ENCODE assay signal across 11 cellular contexts in the genomic region with DNA sequence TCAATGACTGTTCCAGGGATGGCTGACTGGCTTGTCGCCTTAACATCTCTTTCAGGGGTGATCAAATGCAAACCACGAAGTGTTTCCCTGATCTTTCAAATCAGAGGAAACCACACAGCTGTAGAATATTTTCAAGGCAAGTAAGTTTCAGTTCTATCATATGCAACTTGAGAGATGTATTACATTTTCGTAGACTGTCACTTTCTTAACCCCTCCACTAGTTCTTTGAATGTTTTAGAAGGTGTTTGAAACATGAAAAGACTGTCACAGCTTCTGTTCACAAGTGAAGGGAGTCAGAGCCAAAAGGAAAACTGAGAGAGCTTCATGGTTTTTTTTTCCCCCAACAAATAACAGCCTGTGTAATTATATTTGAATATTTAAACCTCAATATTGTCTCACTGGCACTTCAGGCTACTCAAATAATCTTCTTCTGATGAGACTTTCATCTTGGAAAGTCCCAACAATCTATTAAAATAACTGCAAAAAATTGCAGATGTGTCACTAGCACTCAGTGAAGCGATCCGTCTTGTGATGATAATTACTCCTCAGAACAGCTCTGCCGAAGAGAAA.
DNase-seq lines count a peak whose midpoint lies in the region; ATAC-seq and TF ChIP-seq lines count a peak whose summit lies in the region.
"Had no signal": no experiment of that assay in that cellular context is flagged by ENCODE, and none has a peak within 500 bp of the region (broad histone marks: within the 10 kb centered on the region; RNA-seq: fewer than 3 reads in every experiment).

No MANE protein-coding gene starts in this region.

- H3K9me2 ChIP-seq in Loucy (replicated peaks; ENCODE audit: low read depth, low read length) = no peaks in the 10 kb centered on the region

- H3K9me3 ChIP-seq in BLaER1 (no peaks in the 10 kb centered on the region), Loucy (ENCODE audit: insufficient read depth, low read depth, low read length) (no peaks in the 10 kb centered on the region)
- H3K9me3 ChIP-seq: pancreas had no signal

- H3K36me3 Mint-ChIP-seq in stimulated activated effector memory CD8-positive, alpha-beta T cell treated with anti-CD3 and anti-CD28 coated beads, Interleukin-12 subunit alpha, Interleukin-12 subunit beta, amount 100 ng/mL, for 72 hours = no peaks in the 10 kb centered on the region

- DNase-seq in stimulated activated effector memory CD8-positive, alpha-beta T cell treated with anti-CD3 and anti-CD28 coated beads, Interleukin-12 subunit alpha, Interleukin-12 subunit beta, amount 100 ng/mL, for 72 hours (ENCODE audit: low spot score in 2 of 2) = no peak
- DNase-seq in NK-92 (lab: John Stamatoyannopoulos, UW; ENCODE audit: unreplicated experiment) (no peak), DMS53 treated with DMSO at 0.1 percent for 48 hours (lab: John Stamatoyannopoulos, UW; ENCODE audit: unreplicated experiment) (no peak), NCI-H446 treated with DMSO at 0.1 percent for 48 hours (lab: John Stamatoyannopoulos, UW) (no peak)
- DNase-seq: NCI-H1048, pancreas had no signal

- H4K20me1 ChIP-seq in BLaER1 (no peaks in the 10 kb centered on the region), Loucy (ENCODE audit: insufficient read depth, low read length, poor library complexity, severe bottlenecking) (no peaks in the 10 kb centered on the region)

- H3F3A ChIP-seq in Loucy (ENCODE audit: low read depth) = no peaks in the 10 kb centered on the region

- ATAC-seq in GM18907 (IDR thresholded peaks at IDR 0.05; ENCODE audit: unreplicated experiment) (peak; percentile 69), HG02623 (IDR thresholded peaks at IDR 0.05; ENCODE audit: unreplicated experiment) (peak; percentile 61)
- ATAC-seq in stimulated activated effector memory CD8-positive, alpha-beta T cell treated with anti-CD3 and anti-CD28 coated beads, Interleukin-12 subunit alpha, Interleukin-12 subunit beta, amount 100 ng/mL, for 72 hours = no peak
- ATAC-seq: pancreas had no signal

- no peak overlapping the region for H3K9ac ChIP-seq in BLaER1
- no peak overlapping the region for H3K9ac ChIP-seq in Loucy (ENCODE audit: low read depth, low read length, poor library complexity, severe bottlenecking)

- no peak overlapping the region for H3K4me3 Mint-ChIP-seq in stimulated activated effector memory CD8-positive, alpha-beta T cell treated with anti-CD3 and anti-CD28 coated beads, Interleukin-12 subunit alpha, Interleukin-12 subunit beta, amount 100 ng/mL, for 72 hours
- H3K4me3 Mint-ChIP-seq: T-helper 1 cell treated with Interleukin-12 subunit alpha and Interleukin-12 subunit beta and Interleukin-4 antibody, amounts not matched to agents 30 μg/mL and 1 μg/mL, for 36 hours had no signal

- H3K27ac ChIP-seq in BLaER1 = no peak overlapping the region
- H3K27ac ChIP-seq: pancreas had no signal

- H3K9me3 Mint-ChIP-seq in stimulated activated effector memory CD8-positive, alpha-beta T cell treated with anti-CD3 and anti-CD28 coated beads, Interleukin-12 subunit alpha, Interleukin-12 subunit beta, amount 100 ng/mL, for 72 hours = no peaks in the 10 kb centered on the region
- H3K9me3 Mint-ChIP-seq: T-helper 1 cell treated with Interleukin-12 subunit alpha and Interleukin-12 subunit beta and Interleukin-4 antibody, amounts not matched to agents 30 μg/mL and 1 μg/mL, for 36 hours had no signal

- no peaks in the 10 kb centered on the region for H3K27me3 ChIP-seq in BLaER1
- peaks cover 18% of the 10 kb centered on the region for H3K27me3 ChIP-seq in Loucy (ENCODE audit: insufficient read depth, low read length, poor library complexity, severe bottlenecking)
- H3K27me3 ChIP-seq: pancreas had no signal

- H3K27ac Mint-ChIP-seq in stimulated activated effector memory CD8-positive, alpha-beta T cell treated with anti-CD3 and anti-CD28 coated beads, Interleukin-12 subunit alpha, Interleukin-12 subunit beta, amount 100 ng/mL, for 72 hours = no peak overlapping the region
- H3K27ac Mint-ChIP-seq: T-helper 1 cell treated with Interleukin-12 subunit alpha and Interleukin-12 subunit beta and Interleukin-4 antibody, amounts not matched to agents 30 μg/mL and 1 μg/mL, for 36 hours had no signal

- H3K79me2 ChIP-seq in Loucy (ENCODE audit: insufficient read depth, low read length) = no peaks in the 10 kb centered on the region

- no peaks in the 10 kb centered on the region for H3K4me1 Mint-ChIP-seq in stimulated activated effector memory CD8-positive, alpha-beta T cell treated with anti-CD3 and anti-CD28 coated beads, Interleukin-12 subunit alpha, Interleukin-12 subunit beta, amount 100 ng/mL, for 72 hours

- H3K4me3 ChIP-seq in BLaER1 = no peak overlapping the region
- H3K4me3 ChIP-seq in Loucy (ENCODE audit: low read length, poor library complexity, severe bottlenecking) = no peak overlapping the region
- H3K4me3 ChIP-seq: pancreas had no signal

- TF ChIP-seq CTCF in Loucy (conservative IDR thresholded peaks at IDR 0.05; ENCODE audit: low read length) = no peak

- H3K4me2 ChIP-seq in BLaER1 (peak overlapping the region; percentile 25), Loucy (ENCODE audit: low read depth, low read length, poor library complexity, severe bottlenecking) (no peak overlapping the region)

- peak overlapping the region; percentile 3; the same call in 1 of the 2 replicates for H2AFZ ChIP-seq in Loucy (ENCODE audit: low read length)

- H3K4me1 ChIP-seq in BLaER1 (peaks cover 12% of the 10 kb centered on the region), Loucy (ENCODE audit: insufficient read depth, low read length, poor library complexity, severe bottlenecking) (no peaks in the 10 kb centered on the region)
- H3K4me1 ChIP-seq: pancreas had no signal

- no peaks in the 10 kb centered on the region for H3K36me3 ChIP-seq in BLaER1
- no peaks in the 10 kb centered on the region for H3K36me3 ChIP-seq in Loucy (ENCODE audit: insufficient read depth, low read length)
- H3K36me3 ChIP-seq: pancreas had no signal
